Comparison of ENCODE assay signal across 8 cellular contexts in genomic region chr22:38180841-38181452, GRCh38. TPM values are rescaled to one million over a fixed set of nuclear protein-coding genes. Genes with fewer than 3 reads are reported as not detected.
DNase-seq lines count a peak whose midpoint lies in the region; ATAC-seq, FAIRE-seq and TF ChIP-seq lines count a peak whose summit lies in the region.

No MANE protein-coding gene starts in this region.

- peak overlapping the region; percentile 18 for H3K27ac ChIP-seq in CD8-positive, alpha-beta T cell (ENCODE audit: low read depth, low read length)

- ATAC-seq in CD8-positive, alpha-beta T cell = peak; percentile 39
- no peak for ATAC-seq in WTC11

- POLR2A ChIA-PET in CD8-positive, alpha-beta T cell (lab: Charles Lee) = interaction anchor here (1.6 to 2.3 kb wide), 3 partner anchors 9 to 33 kb away, joined by 4 to 13 read pairs (median 6); partner anchors contain the start of gene MAFF
- POLR2A ChIA-PET in WTC11 (lab: Charles Lee) = interaction anchor here (0.6 to 1.8 kb wide), 2 partner anchors 21 to 35 kb away, joined by 4 to 8 read pairs; partner anchors contain the start of gene MAFF

- CTCF ChIA-PET in CD8-positive, alpha-beta T cell (lab: Charles Lee) = no interaction called here
- CTCF ChIA-PET in WTC11 (lab: Charles Lee) = interaction anchor here (0.5 to 1.6 kb wide), 5 partner anchors 34 to 129 kb away, joined by 3 to 6 read pairs (median 4); partner anchors contain the start of gene BAIAP2L2

- TF ChIP-seq POLR2A in H54 (IDR thresholded peaks at IDR 0.05; ENCODE audit: low read depth, low read length) = no peak

- H3K9me3 ChIP-seq in CD8-positive, alpha-beta T cell (ENCODE audit: low read length) = no peaks in the 10 kb centered on the region

- no peak for TF ChIP-seq CTCF in CD8-positive, alpha-beta T cell (IDR thresholded peaks at IDR 0.05)
- TF ChIP-seq CTCF in HFF-Myc (IDR thresholded peaks at IDR 0.05; ENCODE audit: low read depth, low read length, missing control alignments) (no peak), WTC11 (IDR thresholded peaks at IDR 0.05) (no peak), epithelial cell of proximal tubule (conservative IDR thresholded peaks at IDR 0.05; ENCODE audit: low read depth, low read length) (no peak), nephron (IDR thresholded peaks at IDR 0.05; ENCODE audit: unreplicated experiment in 3 of 3) (no peak)

- H3K27me3 Mint-ChIP-seq in CD8-positive, alpha-beta T cell (ENCODE audit: low read depth) = no peaks in the 10 kb centered on the region
- H3K27me3 Mint-ChIP-seq in WTC11 (ENCODE audit: low read depth) (no peaks in the 10 kb centered on the region), nephron (ENCODE audit: low read depth) (peaks cover 5% of the 10 kb centered on the region)

- DNase-seq in CD8-positive, alpha-beta T cell = peak in 3 of 7 experiments; percentile 34 to 64 (median 62)
- DNase-seq in HFF-Myc (ENCODE audit: extremely low read depth, low read depth) (no peak), WTC11 (ENCODE audit: low spot score) (no peak), epithelial cell of proximal tubule (ENCODE audit: low read depth) (no peak), NCI-H524 treated with DMSO at 0.1 percent for 48 hours (lab: John Stamatoyannopoulos, UW) (no peak), NCI-H2196 (lab: John Stamatoyannopoulos, UW; ENCODE audit: unreplicated experiment) (no peak), H54 (ENCODE audit: insufficient read length, low spot score) (no peak)

- H3K27ac Mint-ChIP-seq in CD8-positive, alpha-beta T cell = peak overlapping the region; percentile 88
- H3K27ac Mint-ChIP-seq in WTC11 (peak overlapping the region; percentile 99), nephron (peak overlapping the region; percentile 97 to 99 (median 99))

- H3K4me1 ChIP-seq in CD8-positive, alpha-beta T cell (ENCODE audit: insufficient read depth, low read length) = peaks cover 32% of the 10 kb centered on the region

- H3K9me3 Mint-ChIP-seq in CD8-positive, alpha-beta T cell = no peaks in the 10 kb centered on the region
- no peaks in the 10 kb centered on the region for H3K9me3 Mint-ChIP-seq in WTC11
- H3K9me3 Mint-ChIP-seq in nephron = no peaks in the 10 kb centered on the region

- no peak for FAIRE-seq in H54 (lab: Jason Lieb, UNC)

- H3K36me3 ChIP-seq in CD8-positive, alpha-beta T cell (ENCODE audit: insufficient read depth, low read length) = no peaks in the 10 kb centered on the region

- H3K4me3 ChIP-seq in CD8-positive, alpha-beta T cell (ENCODE audit: low read depth, low read length) = peak overlapping the region; percentile 69
- H3K4me3 ChIP-seq in HFF-Myc (replicated peaks; ENCODE audit: low read depth, low read length) (peak overlapping the region; percentile 57), epithelial cell of proximal tubule (ENCODE audit: low read depth, low read length) (peak overlapping the region; percentile 85)

- intact Hi-C loops in CD8-positive, alpha-beta T cell (cut with DNase I, micrococcal nuclease) = loop anchor here (1.0 to 10.0 kb wide), 7 partner anchors 20 to 524 kb away; partner anchors contain the start of genes DMC1 (in 2 of the 2), JOSD1 (in 2 of the 2), MAFF (in 2 of the 2) and TMEM184B (in 2 of the 2)

- peaks cover 9% of the 10 kb centered on the region for H3K36me3 Mint-ChIP-seq in CD8-positive, alpha-beta T cell
- H3K36me3 Mint-ChIP-seq in WTC11 (no peaks in the 10 kb centered on the region), nephron (ENCODE audit: low read depth) (no peaks in the 10 kb centered on the region)

- peak overlapping the region; percentile 93 for H3K4me3 Mint-ChIP-seq in CD8-positive, alpha-beta T cell
- H3K4me3 Mint-ChIP-seq in WTC11 = peak overlapping the region; percentile 89
- H3K4me3 Mint-ChIP-seq in nephron = peak overlapping the region; percentile 93 to 96 (median 95)

- H3K4me1 Mint-ChIP-seq in CD8-positive, alpha-beta T cell (ENCODE audit: low read depth) = peaks cover 56% of the 10 kb centered on the region
- peaks cover 33% of the 10 kb centered on the region for H3K4me1 Mint-ChIP-seq in WTC11
- H3K4me1 Mint-ChIP-seq in nephron = peaks cover 39% of the 10 kb centered on the region

- H3K27me3 ChIP-seq in CD8-positive, alpha-beta T cell (ENCODE audit: insufficient read depth, low read length) = no peaks in the 10 kb centered on the region

TF ChIP-seq in WTC11, 78 proteins besides CTCF, POLR2A, EP300 and RAD21 (continues in another document):
- TF ChIP-seq NFE2L1 (CRISPR knock-in tag; IDR thresholded peaks at IDR 0.05) = 0 out of 2 replicates have a peak, but pooled peaks have one; percentile 57
- 0 out of 2 replicates have a peak, but pooled peaks have one; percentile 63 for TF ChIP-seq FOXP4 (CRISPR knock-in tag; IDR thresholded peaks at IDR 0.05)
- no peak for TF ChIP-seq ZNF219 (CRISPR knock-in tag; IDR thresholded peaks at IDR 0.05; ENCODE audit: borderline replicate concordance)
- TF ChIP-seq MYBL2 (CRISPR knock-in tag; IDR thresholded peaks at IDR 0.05) = no peak; the same call in 1 of the 2 replicates
- TF ChIP-seq ERG (CRISPR knock-in tag; IDR thresholded peaks at IDR 0.05) = no peak
- no peak for TF ChIP-seq TP53 (CRISPR knock-in tag; IDR thresholded peaks at IDR 0.05)
- TF ChIP-seq IRF2 (CRISPR knock-in tag; IDR thresholded peaks at IDR 0.05; ENCODE audit: borderline replicate concordance, low read depth) = no peak
- no peak for TF ChIP-seq TEAD1 (CRISPR knock-in tag; IDR thresholded peaks at IDR 0.05)
- TF ChIP-seq MAX (CRISPR knock-in tag; IDR thresholded peaks at IDR 0.05) = peak; percentile 31; the same call in 1 of the 2 replicates
- TF ChIP-seq ZNF532 (CRISPR knock-in tag; IDR thresholded peaks at IDR 0.05; ENCODE audit: borderline replicate concordance) = no peak
- no peak for TF ChIP-seq TEAD4 (CRISPR knock-in tag; IDR thresholded peaks at IDR 0.05)

RNA-seq across cellular contexts. Expression of gene PLA2G6, which starts 0.7 kb away (rescaled TPM):
- total RNA-seq in CD8-positive, alpha-beta T cell = 10 to 100 TPM; 35.4 to 44.4 TPM
- total RNA-seq in WTC11 (2021) (29.9 to 44.1 TPM (median 37.6 TPM) in 3 replicates), epithelial cell of proximal tubule (5.6 and 13.5 TPM in 2 replicates)

RNA-seq across cellular contexts. Expression of gene MAFF, which starts 20.8 kb away (rescaled TPM):
- 10 to 100 TPM; 87.6 to 91.2 TPM for total RNA-seq in CD8-positive, alpha-beta T cell
- 4.6 to 6.1 TPM (median 5.7 TPM) in 3 replicates for total RNA-seq in WTC11 (2021)
- 30.6 and 42.1 TPM in 2 replicates for total RNA-seq in epithelial cell of proximal tubule
